In genomic region chr4:1708581-1708980, GRCh38 we compare ENCODE assay signal across 16 cellular contexts. TPM values are rescaled to one million over a fixed set of nuclear protein-coding genes. Genes with fewer than 3 reads are reported as not detected.
DNase-seq lines count a peak whose midpoint lies in the region; ATAC-seq, FAIRE-seq and TF ChIP-seq lines count a peak whose summit lies in the region.
"Had no signal": no experiment of that assay in that cellular context is flagged by ENCODE, and none has a peak within 500 bp of the region (broad histone marks: within the 10 kb centered on the region; RNA-seq: fewer than 3 reads in every experiment).

No MANE protein-coding gene starts in this region.

- H3K36me3 Mint-ChIP-seq in activated CD8-positive, alpha-beta T cell treated with anti-CD3 and anti-CD28 coated beads for 36 hours (ENCODE audit: low read depth), result peaks cover 66% of the 10 kb centered on the region
- peaks cover 0 to 35% (median 7%) of the 10 kb centered on the region in 5 donors for H3K36me3 Mint-ChIP-seq in naive thymus-derived CD4-positive, alpha-beta T cell

- TF ChIP-seq CTCF in DOHH2 (IDR thresholded peaks at IDR 0.05; ENCODE audit: low read depth, low read length, poor library complexity, severe bottlenecking), result no peak
- no peak for TF ChIP-seq CTCF in activated CD8-positive, alpha-beta T cell treated with anti-CD3 and anti-CD28 coated beads for 36 hours (IDR thresholded peaks at IDR 0.05)
- TF ChIP-seq CTCF in kidney (IDR thresholded peaks at IDR 0.05; ENCODE audit: borderline replicate concordance, extremely low read depth, insufficient read depth), result no peak
- TF ChIP-seq CTCF in GM13977 (IDR thresholded peaks at IDR 0.05; ENCODE audit: extremely low read depth, insufficient read depth, missing control alignments), result no peak

- DNase-seq in activated CD8-positive, alpha-beta T cell treated with anti-CD3 and anti-CD28 coated beads for 36 hours, result no peak
- no peak for DNase-seq in naive thymus-derived CD4-positive, alpha-beta T cell
- DNase-seq in kidney, result no peak
- DNase-seq in GM13977 (ENCODE audit: low spot score), result no peak
- DNase-seq: mucosa of descending colon, NCI-H1048, NCI-H226, Peyer's patch had no signal

- in situ Hi-C loops in GM13977 (cut with MboI; ENCODE audit: low pct_unique_long_range_greater_than_20kb, low sequenced_read_pairs, unreplicated experiment), result no loop called here

- H3K4me1 ChIP-seq in BLaER1 (peaks cover 44% of the 10 kb centered on the region), DOHH2 (ENCODE audit: control insufficient read depth, low read length) (peaks cover 46% of the 10 kb centered on the region), kidney (ENCODE audit: control insufficient read depth in 1 of 2, insufficient read depth in 1 of 2, low read depth in 1 of 2, low read length in 2 of 2) (peaks cover 0 to 17% of the 10 kb centered on the region in 2 donors)
- peaks cover 21 to 25% of the 10 kb centered on the region in 2 donors for H3K4me1 ChIP-seq in naive thymus-derived CD4-positive, alpha-beta T cell (ENCODE audit: control insufficient read depth in 2 of 2, insufficient read depth in 2 of 2, low read length in 2 of 2)

- H3K27ac Mint-ChIP-seq in activated CD8-positive, alpha-beta T cell treated with anti-CD3 and anti-CD28 coated beads for 36 hours, result no peak overlapping the region
- H3K27ac Mint-ChIP-seq in naive thymus-derived CD4-positive, alpha-beta T cell, result peak overlapping the region in 6 of 9 donors; percentile 10 to 57 (median 20)

- H3K9me2 ChIP-seq in DOHH2 (replicated peaks; ENCODE audit: control insufficient read depth, low read length), result no peaks in the 10 kb centered on the region

- no peak for ATAC-seq in activated CD8-positive, alpha-beta T cell treated with anti-CD3 and anti-CD28 coated beads for 36 hours
- ATAC-seq in naive thymus-derived CD4-positive, alpha-beta T cell, result no peak
- ATAC-seq in HG03469 (IDR thresholded peaks at IDR 0.05; ENCODE audit: unreplicated experiment) (no peak), SK-N-SH treated with all-trans-retinoic acid at 6 μM for 48 hours (no peak)
- ATAC-seq: mucosa of descending colon had no signal

- no peaks in the 10 kb centered on the region for H3K9me3 Mint-ChIP-seq in activated CD8-positive, alpha-beta T cell treated with anti-CD3 and anti-CD28 coated beads for 36 hours
- H3K9me3 Mint-ChIP-seq in naive thymus-derived CD4-positive, alpha-beta T cell, result no peaks in the 10 kb centered on the region
- H3K9me3 Mint-ChIP-seq: central memory CD8-positive, alpha-beta T cell had no signal

- H3K4me2 ChIP-seq in BLaER1, result peak overlapping the region; percentile 98
- H3K4me2 ChIP-seq in DOHH2 (ENCODE audit: low read length), result peak overlapping the region; percentile 95

- H3K36me3 ChIP-seq in BLaER1 (peaks cover 64% of the 10 kb centered on the region), DOHH2 (ENCODE audit: control insufficient read depth, low read length) (peaks cover 86% of the 10 kb centered on the region), kidney (ENCODE audit: control insufficient read depth in 1 of 2, insufficient read depth in 2 of 2, low read length in 2 of 2) (peaks cover 3 to 8% of the 10 kb centered on the region in 2 donors)
- peaks cover 7 to 28% (median 9%) of the 10 kb centered on the region in 3 experiments for H3K36me3 ChIP-seq in naive thymus-derived CD4-positive, alpha-beta T cell (ENCODE audit: control insufficient read depth in 2 of 3, insufficient read depth in 3 of 3, low read length in 3 of 3)

- FAIRE-seq in kidney (lab: Jason Lieb, UNC), result no peak
- FAIRE-seq: endometrium had no signal

- peaks cover 82% of the 10 kb centered on the region for H4K20me1 ChIP-seq in BLaER1
- peaks cover 64% of the 10 kb centered on the region for H4K20me1 ChIP-seq in DOHH2 (ENCODE audit: control insufficient read depth, insufficient read depth, low read depth, low read length)

- H3K9ac ChIP-seq in BLaER1 (no peak overlapping the region), kidney (ENCODE audit: low read length in 2 of 2) (no peak overlapping the region)

- no peak overlapping the region for H3K27ac ChIP-seq in BLaER1
- 0 out of 2 replicates have a peak overlapping the region, but pooled peaks have one; percentile 96 for H3K27ac ChIP-seq in DOHH2 (ENCODE audit: low read depth, low read length)
- H3K27ac ChIP-seq in naive thymus-derived CD4-positive, alpha-beta T cell (ENCODE audit: low read depth, low read length), result no peak overlapping the region
- no peak overlapping the region for H3K27ac ChIP-seq in kidney (ENCODE audit: low read depth in 2 of 2, low read length in 2 of 2)
- H3K27ac ChIP-seq: Peyer's patch, tibial nerve had no signal

- peaks cover 92% of the 10 kb centered on the region for H3K79me2 ChIP-seq in DOHH2 (ENCODE audit: control insufficient read depth, low read length)

- H3K9me3 ChIP-seq in BLaER1 (no peaks in the 10 kb centered on the region), DOHH2 (ENCODE audit: control insufficient read depth, insufficient read depth, low read length) (no peaks in the 10 kb centered on the region), kidney (ENCODE audit: control insufficient read depth in 1 of 2, low read length in 2 of 2) (no peaks in the 10 kb centered on the region)
- no peaks in the 10 kb centered on the region for H3K9me3 ChIP-seq in naive thymus-derived CD4-positive, alpha-beta T cell (ENCODE audit: control insufficient read depth in 2 of 3, low read length in 3 of 3)
- H3K9me3 ChIP-seq: mucosa of descending colon, Peyer's patch, tibial nerve had no signal

- H3K27me3 ChIP-seq in BLaER1 (no peaks in the 10 kb centered on the region), DOHH2 (ENCODE audit: control insufficient read depth, low read length) (no peaks in the 10 kb centered on the region)
- H3K27me3 ChIP-seq in naive thymus-derived CD4-positive, alpha-beta T cell (ENCODE audit: control insufficient read depth in 2 of 2, insufficient read depth in 2 of 2, low read length in 2 of 2), result no peaks in the 10 kb centered on the region
- H3K27me3 ChIP-seq: Peyer's patch, tibial nerve had no signal

- H3K4me3 Mint-ChIP-seq in activated CD8-positive, alpha-beta T cell treated with anti-CD3 and anti-CD28 coated beads for 36 hours, result peak overlapping the region; percentile 85
- peak overlapping the region in 5 of 10 donors; percentile 8 to 29 (median 16) for H3K4me3 Mint-ChIP-seq in naive thymus-derived CD4-positive, alpha-beta T cell

- peaks cover 46% of the 10 kb centered on the region for H3K4me1 Mint-ChIP-seq in activated CD8-positive, alpha-beta T cell treated with anti-CD3 and anti-CD28 coated beads for 36 hours (ENCODE audit: low read depth)
- peaks cover 17 to 61% (median 51%) of the 10 kb centered on the region in 7 donors for H3K4me1 Mint-ChIP-seq in naive thymus-derived CD4-positive, alpha-beta T cell

- no peak overlapping the region for H3K4me3 ChIP-seq in BLaER1
- peak overlapping the region; percentile 92 for H3K4me3 ChIP-seq in DOHH2 (ENCODE audit: low read length)
- H3K4me3 ChIP-seq in naive thymus-derived CD4-positive, alpha-beta T cell (ENCODE audit: low read length), result no peak overlapping the region
- no peak overlapping the region for H3K4me3 ChIP-seq in kidney (ENCODE audit: low read length in 2 of 2)
- H3K4me3 ChIP-seq: mucosa of descending colon, Peyer's patch, tibial nerve had no signal

- no peaks in the 10 kb centered on the region for H3K27me3 Mint-ChIP-seq in activated CD8-positive, alpha-beta T cell treated with anti-CD3 and anti-CD28 coated beads for 36 hours
- H3K27me3 Mint-ChIP-seq in naive thymus-derived CD4-positive, alpha-beta T cell, result no peaks in the 10 kb centered on the region
- H3K27me3 Mint-ChIP-seq: B cell; central memory CD8-positive, alpha-beta T cell had no signal

- intact Hi-C loops in activated CD8-positive, alpha-beta T cell treated with anti-CD3 and anti-CD28 coated beads for 36 hours (cut with micrococcal nuclease), result no loop called here
- intact Hi-C loops in naive thymus-derived CD4-positive, alpha-beta T cell (cut with micrococcal nuclease), result no loop called here
- intact Hi-C loops in kidney (cut with DNase I), result no loop called here

- CTCF ChIA-PET in activated CD8-positive, alpha-beta T cell treated with anti-CD3 and anti-CD28 coated beads for 36 hours (lab: Charles Lee), result interaction anchor here (1.0 to 12.5 kb wide), 6 partner anchors 13 to 38 kb away, joined by 3 to 177 read pairs (median 5); partner anchors contain the start of genes TACC3 and TMEM129
- CTCF ChIA-PET in naive thymus-derived CD4-positive, alpha-beta T cell (lab: Charles Lee), result interaction anchor here (0.6 to 3.1 kb wide), 5 partner anchors 8 to 17 kb away, joined by 3 to 21 read pairs (median 4); no protein-coding TSS in a partner anchor

- peaks cover 21% of the 10 kb centered on the region for H3F3A ChIP-seq in DOHH2 (ENCODE audit: control insufficient read depth, insufficient read depth)

- POLR2A ChIA-PET in activated CD8-positive, alpha-beta T cell treated with anti-CD3 and anti-CD28 coated beads for 36 hours (lab: Charles Lee), result interaction anchor here (1.7 to 9.5 kb wide), 4 partner anchors 8 to 16 kb away, joined by 5 to 190 read pairs (median 46); partner anchors contain the start of genes TACC3 and TMEM129
- POLR2A ChIA-PET in naive thymus-derived CD4-positive, alpha-beta T cell (lab: Charles Lee), result interaction anchor here (0.8 to 2.7 kb wide), 4 partner anchors 12 to 17 kb away, joined by 3 to 25 read pairs (median 4); partner anchors contain the start of genes TACC3 and TMEM129

TF ChIP-seq in SK-N-SH treated with all-trans-retinoic acid at 6 μM for 48 hours, 23 proteins besides CTCF, POLR2A, EP300 and RAD21 (continues in another document):
- no peak for TF ChIP-seq SNAI2 (CRISPR knock-in tag; IDR thresholded peaks at IDR 0.05)

RNA-seq across cellular contexts. Expression of gene SLBP, which starts 3.5 kb away (rescaled TPM):
- 100 to 1,000 TPM; 115 to 117 TPM for total RNA-seq in activated CD8-positive, alpha-beta T cell treated with anti-CD3 and anti-CD28 coated beads for 36 hours
- 100 to 1,000 TPM in 1 of 5 experiments, 10 to 100 TPM in 4; 29.5 to 103 (median 30.3) TPM for total RNA-seq in naive thymus-derived CD4-positive, alpha-beta T cell
- polyA plus RNA-seq in naive thymus-derived CD4-positive, alpha-beta T cell, result 10 to 100 TPM; 51.1 to 62.1 TPM
- total RNA-seq in kidney, result 30.7 TPM
- polyA plus RNA-seq in kidney (ENCODE audit: insufficient read depth, low read depth, low replicate concordance), result 42.8 TPM

RNA-seq across cellular contexts. Expression of gene TMEM129, which starts 12.5 kb away (rescaled TPM):
- total RNA-seq in activated CD8-positive, alpha-beta T cell treated with anti-CD3 and anti-CD28 coated beads for 36 hours, result 10 to 100 TPM; 17.8 to 18.2 TPM
- total RNA-seq in naive thymus-derived CD4-positive, alpha-beta T cell, result 10 to 100 TPM; 20.0 to 41.1 (median 26.7) TPM
- polyA plus RNA-seq in naive thymus-derived CD4-positive, alpha-beta T cell, result 10 to 100 TPM; 34.9 to 44.7 TPM
- total RNA-seq in kidney, result 48.2 TPM
- polyA plus RNA-seq in kidney (ENCODE audit: insufficient read depth, low read depth, low replicate concordance), result 60.0 TPM

RNA-seq across cellular contexts. Expression of gene TACC3, which starts 12.7 kb away (rescaled TPM):
- total RNA-seq in activated CD8-positive, alpha-beta T cell treated with anti-CD3 and anti-CD28 coated beads for 36 hours, result 100 to 1,000 TPM; 190 to 200 TPM
- total RNA-seq in naive thymus-derived CD4-positive, alpha-beta T cell, result 100 to 1,000 TPM; 100 to 165 (median 162) TPM
- polyA plus RNA-seq in naive thymus-derived CD4-positive, alpha-beta T cell, result 100 to 1,000 TPM in 1 of 2 donors, 10 to 100 TPM in 1; 70.5 to 100 TPM
- total RNA-seq in kidney, result 12.2 TPM
- 4.9 TPM for polyA plus RNA-seq in kidney (ENCODE audit: insufficient read depth, low read depth, low replicate concordance)

RNA-seq across cellular contexts. Expression of gene FAM53A, which starts 24.5 kb away (rescaled TPM):
- 1 to 10 TPM; 1.2 to 1.8 TPM for total RNA-seq in activated CD8-positive, alpha-beta T cell treated with anti-CD3 and anti-CD28 coated beads for 36 hours
- total RNA-seq in naive thymus-derived CD4-positive, alpha-beta T cell, result 1 to 10 TPM; 1.2 to 3.6 (median 1.4) TPM
- 1 to 10 TPM; 2.1 to 2.5 TPM for polyA plus RNA-seq in naive thymus-derived CD4-positive, alpha-beta T cell
- total RNA-seq in kidney, result 2.9 TPM
- 1.2 TPM for polyA plus RNA-seq in kidney (ENCODE audit: insufficient read depth, low read depth, low replicate concordance)
